ENCODE assay signal across 9 cellular contexts in the genomic region with DNA sequence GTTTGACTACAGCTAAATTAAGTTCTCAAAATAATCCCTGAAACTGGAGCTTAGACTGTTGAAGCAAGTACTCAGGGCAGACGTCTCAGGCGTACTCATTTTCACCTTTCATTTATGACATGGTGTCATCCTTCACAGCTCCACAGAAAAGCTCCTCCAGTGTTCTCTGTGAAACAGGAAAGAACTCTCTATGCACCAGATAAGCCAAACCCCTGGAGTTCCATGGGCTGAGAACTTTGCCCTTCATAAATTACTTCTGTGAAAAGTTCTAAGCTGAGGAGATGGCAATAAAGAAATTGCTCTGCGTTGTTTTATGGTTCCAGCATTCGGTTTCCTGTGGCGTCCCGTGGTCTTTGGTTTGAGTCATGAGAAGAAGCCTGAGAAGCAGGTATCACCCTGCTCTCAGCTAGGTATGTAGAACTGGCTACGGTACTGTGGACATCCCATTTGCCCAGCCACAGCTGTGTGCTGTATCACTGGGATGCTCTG. TPM values are rescaled to one million over a fixed set of nuclear protein-coding genes. Genes with fewer than 3 reads are reported as not detected.
A peak's percentile ranks its signal among the peaks of the same experiment; 100 is the strongest.
DNase-seq lines count a peak whose midpoint lies in the region; ATAC-seq and TF ChIP-seq lines count a peak whose summit lies in the region.
"Had no signal": no experiment of that assay in that cellular context is flagged by ENCODE, and none has a peak within 500 bp of the region (broad histone marks: within the 10 kb centered on the region; RNA-seq: fewer than 3 reads in every experiment).

No MANE protein-coding gene starts in this region.

- intact Hi-C loops in CD14-positive monocyte (cut with micrococcal nuclease): loop anchor here in 1 of 2 donors (5.0 to 10.0 kb wide), 2 partner anchors 35 to 393 kb away; no protein-coding TSS in a partner anchor
- intact Hi-C loops in ovary (cut with DNase I): loop anchor here in 1 of 4 donors (10.0 kb wide), 1 partner anchor 363 kb away; no protein-coding TSS in a partner anchor

- H3K4me1 ChIP-seq in MM.1S (ENCODE audit: low read length): peaks cover 23% of the 10 kb centered on the region
- peaks cover 11 to 20% (median 11%) of the 10 kb centered on the region in 4 donors for H3K4me1 ChIP-seq in upper lobe of left lung
- H3K4me1 ChIP-seq in ovary (ENCODE audit: insufficient read depth): no peaks in the 10 kb centered on the region
- peaks cover 0 to 23% (median 0%) of the 10 kb centered on the region in 3 donors for H3K4me1 ChIP-seq in gastroesophageal sphincter

- no peaks in the 10 kb centered on the region for H3K9me3 Mint-ChIP-seq in CD14-positive monocyte
- H3K9me3 Mint-ChIP-seq: nephron had no signal

- 58 to 74% methylated on average over 7 of the region's 7 CpGs for WGBS in upper lobe of left lung, 2 donors
- 74 to 85% (median 79%) methylated on average over 7 of the region's 7 CpGs for WGBS in ovary, 3 donors
- WGBS in gastroesophageal sphincter (ENCODE audit: low coverage in 1 of 2), 2 donors: 71 to 79% methylated on average over 6 of the region's 7 CpGs

- TF ChIP-seq EP300 in upper lobe of left lung (IDR thresholded peaks at IDR 0.05): no peak
- no peak for TF ChIP-seq EP300 in ovary (IDR thresholded peaks at IDR 0.05)
- TF ChIP-seq EP300 in gastroesophageal sphincter (IDR thresholded peaks at IDR 0.05): no peak

- no peaks in the 10 kb centered on the region for H3K36me3 ChIP-seq in MM.1S (replicated peaks; ENCODE audit: insufficient read depth, low read length)
- H3K36me3 ChIP-seq in upper lobe of left lung: no peaks in the 10 kb centered on the region
- no peaks in the 10 kb centered on the region for H3K36me3 ChIP-seq in ovary
- H3K36me3 ChIP-seq in gastroesophageal sphincter: no peaks in the 10 kb centered on the region

- ATAC-seq in GM21576 (IDR thresholded peaks at IDR 0.05; ENCODE audit: unreplicated experiment) (peak; percentile 55), esophagus mucosa (peak; percentile 45), upper lobe of left lung (ENCODE audit: low FRiP score in 2 of 2) (no peak), gastroesophageal sphincter (no peak)

- H4K20me1 ChIP-seq in MM.1S (ENCODE audit: insufficient read depth, low read length): no peaks in the 10 kb centered on the region

- H3K4me3 ChIP-seq in MM.1S (ENCODE audit: low read length) (peak overlapping the region; percentile 52), upper lobe of left lung (peak overlapping the region in 2 of 4 donors; percentile 22 to 38), ovary (no peak overlapping the region), gastroesophageal sphincter (no peak overlapping the region)

- peak overlapping the region; percentile 34 for H2AFZ ChIP-seq in MM.1S (ENCODE audit: low read length)

- H3K27me3 ChIP-seq in MM.1S (replicated peaks; ENCODE audit: insufficient read depth, low read length) (peaks cover 7% of the 10 kb centered on the region), upper lobe of left lung (no peaks in the 10 kb centered on the region), ovary (no peaks in the 10 kb centered on the region), gastroesophageal sphincter (no peaks in the 10 kb centered on the region)

- H3F3A ChIP-seq in MM.1S (ENCODE audit: insufficient read depth, low read length): peaks cover 24% of the 10 kb centered on the region

- H3K4me3 Mint-ChIP-seq in CD14-positive monocyte: peak overlapping the region in 1 of 2 donors; percentile 77

- H3K9me3 ChIP-seq in MM.1S (replicated peaks; ENCODE audit: insufficient read depth, low read length) (no peaks in the 10 kb centered on the region), upper lobe of left lung (no peaks in the 10 kb centered on the region), ovary (no peaks in the 10 kb centered on the region), gastroesophageal sphincter (no peaks in the 10 kb centered on the region)

- no peak for TF ChIP-seq POLR2A in upper lobe of left lung (IDR thresholded peaks at IDR 0.05)
- TF ChIP-seq POLR2A in ovary (IDR thresholded peaks at IDR 0.05): no peak
- TF ChIP-seq POLR2A in gastroesophageal sphincter (IDR thresholded peaks at IDR 0.05): no peak

- no peak for DNase-seq in CD14-positive monocyte (ENCODE audit: low spot score)
- DNase-seq in MM.1S: peak; percentile 29
- no peak for DNase-seq in upper lobe of left lung
- no peak for DNase-seq in ovary
- no peak for DNase-seq in HuH-7.5 (ENCODE audit: low spot score)

- no peak for TF ChIP-seq CTCF in CD14-positive monocyte (IDR thresholded peaks at IDR 0.05)
- TF ChIP-seq CTCF in MM.1S (IDR thresholded peaks at IDR 0.05; ENCODE audit: low read length): no peak
- no peak for TF ChIP-seq CTCF in upper lobe of left lung (IDR thresholded peaks at IDR 0.05)
- no peak for TF ChIP-seq CTCF in ovary (IDR thresholded peaks at IDR 0.05)
- no peak for TF ChIP-seq CTCF in gastroesophageal sphincter (IDR thresholded peaks at IDR 0.05)

- peak overlapping the region in 6 of 7 donors; percentile 80 to 97 (median 94) for H3K27ac Mint-ChIP-seq in CD14-positive monocyte
- H3K27ac Mint-ChIP-seq: nephron had no signal

- H3K9ac ChIP-seq in MM.1S (ENCODE audit: low read length): peak overlapping the region; percentile 19; the same call in 1 of the 2 replicates

- peaks cover 31% of the 10 kb centered on the region for H3K4me1 Mint-ChIP-seq in CD14-positive monocyte

- no peaks in the 10 kb centered on the region for H3K9me2 ChIP-seq in MM.1S (replicated peaks; ENCODE audit: insufficient read depth, low read length)

- no peaks in the 10 kb centered on the region for H3K36me3 Mint-ChIP-seq in CD14-positive monocyte

- H3K4me2 ChIP-seq in MM.1S (ENCODE audit: low read depth, low read length): peak overlapping the region; percentile 78

- no peaks in the 10 kb centered on the region for H3K79me2 ChIP-seq in MM.1S (ENCODE audit: low read length)

- H3K27me3 Mint-ChIP-seq in CD14-positive monocyte (ENCODE audit: low read depth in 3 of 3): no peaks in the 10 kb centered on the region

- H3K27ac ChIP-seq in MM.1S (ENCODE audit: low read length) (peak overlapping the region; percentile 50; the same call in 1 of the 2 replicates), upper lobe of left lung (peak overlapping the region in 3 of 4 donors; percentile 52 to 74 (median 69)), ovary (no peak overlapping the region), gastroesophageal sphincter (peak overlapping the region in 1 of 4 donors; percentile 20)

RNA-seq across cellular contexts. Expression of a gene that starts 20.2 kb away (rescaled TPM):
- polyA plus RNA-seq in CD14-positive monocyte (1 to 10 TPM; 2.1 to 5.6 TPM), ovary (10 to 100 TPM in 1 of 2 donors, 1 to 10 TPM in 1; 7.3 to 15.1 TPM)
- total RNA-seq in esophagus mucosa (75.8 TPM), upper lobe of left lung (100 to 1,000 TPM in 2 of 6 donors, 10 to 100 TPM in 4; 44.2 to 112 (median 60.5) TPM), ovary (10 to 100 TPM; 21.1 to 64.4 (median 53.3) TPM), gastroesophageal sphincter (10 to 100 TPM; 20.3 to 40.8 (median 28.1) TPM)

Comparison
In these comparisons a context has a peak if more than half of its experiments do, and no peak if none do; other contexts are left out.
1. ATAC-seq: peak in GM21576 (single experiment) and esophagus mucosa (single experiment); none in upper lobe of left lung (0 of 2) and gastroesophageal sphincter (single experiment).
2. H3K27ac ChIP-seq: peak in MM.1S (single experiment) and upper lobe of left lung (3 of 4); none in ovary (0 of 2).